Comparison of ENCODE assay signal across 8 cellular contexts in the genomic region with DNA sequence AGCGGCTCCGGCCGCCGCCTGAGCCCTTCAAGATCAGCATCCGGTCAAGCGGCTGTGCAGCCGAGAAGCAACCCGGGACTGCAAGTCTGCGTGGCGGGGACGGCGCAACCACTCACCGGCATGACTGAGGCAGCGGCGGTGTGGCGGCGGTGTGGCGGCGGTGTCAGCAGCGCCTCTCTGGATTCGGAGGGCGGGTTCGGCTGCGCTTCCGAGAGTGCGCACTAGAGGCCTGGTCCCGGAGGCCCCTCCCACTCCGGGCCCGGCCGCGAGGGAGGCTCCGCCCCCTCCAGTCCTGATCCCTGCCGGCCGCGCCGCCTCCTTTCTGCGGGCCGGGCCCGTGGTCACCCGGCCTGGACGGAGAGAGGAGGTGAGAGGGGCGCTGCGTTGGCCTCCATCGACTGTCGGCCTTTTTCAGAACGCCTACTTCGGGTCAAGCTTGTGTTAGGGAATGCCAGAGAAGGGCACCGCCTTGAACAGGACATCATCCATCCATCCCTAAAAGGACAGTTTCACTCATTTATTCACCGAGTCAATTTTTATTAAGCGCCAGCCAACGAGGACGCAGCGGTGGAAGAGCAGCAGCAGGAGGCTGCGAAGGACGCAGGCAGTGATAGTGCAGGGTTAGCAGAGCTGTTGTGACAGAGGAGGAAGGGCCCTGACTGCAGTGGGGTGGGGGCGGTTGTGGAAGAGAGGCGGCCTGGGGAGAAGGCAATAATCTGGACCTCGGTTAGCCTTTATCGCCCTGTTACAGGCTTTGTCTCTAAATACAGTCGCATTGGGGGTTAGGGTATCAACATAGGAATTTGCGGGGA. TPM values are rescaled to one million over a fixed set of nuclear protein-coding genes. Genes with fewer than 3 reads are reported as not detected.
DNase-seq lines count a peak whose midpoint lies in the region; ATAC-seq, FAIRE-seq and TF ChIP-seq lines count a peak whose summit lies in the region.

A gene with protein sequence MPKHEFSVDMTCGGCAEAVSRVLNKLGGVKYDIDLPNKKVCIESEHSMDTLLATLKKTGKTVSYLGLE (minus strand): TSS at position 202 of the 812 bp plus-strand sequence. CDS start 80 bp downstream, at position 122.

- peak within 1 kb of the TSS; percentile 93 for H3K4me3 Mint-ChIP-seq in activated naive CD4-positive, alpha-beta T cell treated with anti-CD3 and anti-CD28 coated beads, Interleukin-2, amount 50 U/mL, for 24 hours

- DNase-seq in GM03348 (ENCODE audit: low spot score) (peak; percentile 99), H54 (ENCODE audit: insufficient read length, low spot score) (peak; percentile 89), globus pallidus (ENCODE audit: low spot score) (peak; percentile 93), osteoblast (ENCODE audit: insufficient read length, low spot score, missing footprints) (peak; percentile 99), testis (peak; percentile 95)

- 2 to 5% methylated on average over 24 to 61 of the region's 61 CpGs for WGBS in testis, 2 donors

- H3K79me2 ChIP-seq in Loucy (ENCODE audit: insufficient read depth, low read length) (peaks cover 20% of the 10 kb centered on the region), osteoblast (ENCODE audit: insufficient read depth, low read length) (peaks cover 40% of the 10 kb centered on the region)

- peak within 1 kb of the TSS; percentile 93 for H3K9ac ChIP-seq in Loucy (ENCODE audit: low read depth, low read length, poor library complexity, severe bottlenecking)

- peak; percentile 98 for TF ChIP-seq POLR2A in H54 (IDR thresholded peaks at IDR 0.05; ENCODE audit: low read depth, low read length)
- TF ChIP-seq POLR2A in testis (IDR thresholded peaks at IDR 0.05): peak; percentile 75

- H2AFZ ChIP-seq in Loucy (ENCODE audit: low read length): peak within 1 kb of the TSS; percentile 90
- peak within 1 kb of the TSS; percentile 99 for H2AFZ ChIP-seq in osteoblast (ENCODE audit: low read length)

- H4K20me1 ChIP-seq in Loucy (ENCODE audit: insufficient read depth, low read length, poor library complexity, severe bottlenecking) (no peaks in the 10 kb centered on the region), osteoblast (ENCODE audit: insufficient read depth, low read length) (peaks cover 5% of the 10 kb centered on the region)

- H3K9me3 Mint-ChIP-seq in activated naive CD4-positive, alpha-beta T cell treated with anti-CD3 and anti-CD28 coated beads, Interleukin-2, amount 50 U/mL, for 24 hours: no peaks in the 10 kb centered on the region

- H3K4me1 ChIP-seq in Loucy (ENCODE audit: insufficient read depth, low read length, poor library complexity, severe bottlenecking): peaks cover 28% of the 10 kb centered on the region
- H3K4me1 ChIP-seq in osteoblast (ENCODE audit: insufficient read depth, low read length): peaks cover 12% of the 10 kb centered on the region
- peaks cover 7% of the 10 kb centered on the region for H3K4me1 ChIP-seq in testis

- TF ChIP-seq CTCF in Loucy (conservative IDR thresholded peaks at IDR 0.05; ENCODE audit: low read length) (no peak), osteoblast (IDR thresholded peaks at IDR 0.05; ENCODE audit: extremely low read depth, low read depth, low read length) (no peak), testis (IDR thresholded peaks at IDR 0.05) (peak in 2 of 3 experiments; percentile 31 to 45)

- no peaks in the 10 kb centered on the region for H3K9me2 ChIP-seq in Loucy (replicated peaks; ENCODE audit: low read depth, low read length)

- H3K9me3 ChIP-seq in Loucy (ENCODE audit: insufficient read depth, low read depth, low read length): no peaks in the 10 kb centered on the region
- H3K9me3 ChIP-seq in osteoblast (ENCODE audit: low read depth, low read length): no peaks in the 10 kb centered on the region
- no peaks in the 10 kb centered on the region for H3K9me3 ChIP-seq in testis

- H3K27me3 ChIP-seq in Loucy (ENCODE audit: insufficient read depth, low read length, poor library complexity, severe bottlenecking) (no peaks in the 10 kb centered on the region), osteoblast (ENCODE audit: insufficient read depth, low read length) (no peaks in the 10 kb centered on the region), testis (no peaks in the 10 kb centered on the region)

- H3K4me2 ChIP-seq in Loucy (ENCODE audit: low read depth, low read length, poor library complexity, severe bottlenecking): peak within 1 kb of the TSS; percentile 77
- H3K4me2 ChIP-seq in osteoblast (ENCODE audit: insufficient read depth, low read length): peak within 1 kb of the TSS; percentile 91

- H3K36me3 ChIP-seq in Loucy (ENCODE audit: insufficient read depth, low read length) (no peaks in the 10 kb centered on the region), osteoblast (ENCODE audit: insufficient read depth, low read length) (no peaks in the 10 kb centered on the region), testis (ENCODE audit: low read depth, missing control alignments) (no peaks in the 10 kb centered on the region)

- peak within 1 kb of the TSS; percentile 94 for H3K27ac Mint-ChIP-seq in activated naive CD4-positive, alpha-beta T cell treated with anti-CD3 and anti-CD28 coated beads, Interleukin-2, amount 50 U/mL, for 24 hours

- 0 out of 2 replicates have a peak, but pooled peaks cover 2% of the 10 kb centered on the region for H3F3A ChIP-seq in Loucy (ENCODE audit: low read depth)

- no peaks in the 10 kb centered on the region for H3K27me3 Mint-ChIP-seq in activated naive CD4-positive, alpha-beta T cell treated with anti-CD3 and anti-CD28 coated beads, Interleukin-2, amount 50 U/mL, for 24 hours

- H3K4me1 Mint-ChIP-seq in activated naive CD4-positive, alpha-beta T cell treated with anti-CD3 and anti-CD28 coated beads, Interleukin-2, amount 50 U/mL, for 24 hours: peaks cover 41% of the 10 kb centered on the region

- peak within 1 kb of the TSS; percentile 94 for H3K4me3 ChIP-seq in Loucy (ENCODE audit: low read length, poor library complexity, severe bottlenecking)
- H3K4me3 ChIP-seq in osteoblast (ENCODE audit: insufficient read depth, low read length): peak within 1 kb of the TSS; percentile 93
- peak within 1 kb of the TSS; percentile 78 to 91 for H3K4me3 ChIP-seq in testis

- FAIRE-seq in H54 (lab: Jason Lieb, UNC): no peak

- intact Hi-C loops in testis (cut with DNase I; ENCODE audit: low total_unique reads): no loop called here

- H3K27ac ChIP-seq in osteoblast (ENCODE audit: low read depth, low read length): peak within 1 kb of the TSS; percentile 78
- peak within 1 kb of the TSS; percentile 66 to 90 for H3K27ac ChIP-seq in testis

- peaks cover 2% of the 10 kb centered on the region for H3K36me3 Mint-ChIP-seq in activated naive CD4-positive, alpha-beta T cell treated with anti-CD3 and anti-CD28 coated beads, Interleukin-2, amount 50 U/mL, for 24 hours

- ATAC-seq in SK-N-SH treated with all-trans-retinoic acid at 6 μM for 48 hours: peak; percentile 99

TF ChIP-seq in SK-N-SH treated with all-trans-retinoic acid at 6 μM for 48 hours, 23 proteins besides CTCF, POLR2A, EP300 and RAD21:
- TF ChIP-seq ISL1 (CRISPR knock-in tag; IDR thresholded peaks at IDR 0.05) (no peak), PPARA (CRISPR knock-in tag; IDR thresholded peaks at IDR 0.05; ENCODE audit: borderline replicate concordance) (no peak), BACH2 (CRISPR knock-in tag; IDR thresholded peaks at IDR 0.05; ENCODE audit: borderline replicate concordance) (no peak), ESRRG (CRISPR knock-in tag; IDR thresholded peaks at IDR 0.05) (no peak), TCF4 (CRISPR knock-in tag; IDR thresholded peaks at IDR 0.05; ENCODE audit: borderline replicate concordance) (no peak), ZFP3 (CRISPR knock-in tag; IDR thresholded peaks at IDR 0.05) (no peak), TOX (CRISPR knock-in tag; IDR thresholded peaks at IDR 0.05; ENCODE audit: borderline replicate concordance) (no peak), ZNF70 (CRISPR knock-in tag; IDR thresholded peaks at IDR 0.05) (no peak; the same call in 1 of the 2 replicates), ZFP30 (CRISPR knock-in tag; IDR thresholded peaks at IDR 0.05) (no peak)
- TF ChIP-seq, protein P1, sequence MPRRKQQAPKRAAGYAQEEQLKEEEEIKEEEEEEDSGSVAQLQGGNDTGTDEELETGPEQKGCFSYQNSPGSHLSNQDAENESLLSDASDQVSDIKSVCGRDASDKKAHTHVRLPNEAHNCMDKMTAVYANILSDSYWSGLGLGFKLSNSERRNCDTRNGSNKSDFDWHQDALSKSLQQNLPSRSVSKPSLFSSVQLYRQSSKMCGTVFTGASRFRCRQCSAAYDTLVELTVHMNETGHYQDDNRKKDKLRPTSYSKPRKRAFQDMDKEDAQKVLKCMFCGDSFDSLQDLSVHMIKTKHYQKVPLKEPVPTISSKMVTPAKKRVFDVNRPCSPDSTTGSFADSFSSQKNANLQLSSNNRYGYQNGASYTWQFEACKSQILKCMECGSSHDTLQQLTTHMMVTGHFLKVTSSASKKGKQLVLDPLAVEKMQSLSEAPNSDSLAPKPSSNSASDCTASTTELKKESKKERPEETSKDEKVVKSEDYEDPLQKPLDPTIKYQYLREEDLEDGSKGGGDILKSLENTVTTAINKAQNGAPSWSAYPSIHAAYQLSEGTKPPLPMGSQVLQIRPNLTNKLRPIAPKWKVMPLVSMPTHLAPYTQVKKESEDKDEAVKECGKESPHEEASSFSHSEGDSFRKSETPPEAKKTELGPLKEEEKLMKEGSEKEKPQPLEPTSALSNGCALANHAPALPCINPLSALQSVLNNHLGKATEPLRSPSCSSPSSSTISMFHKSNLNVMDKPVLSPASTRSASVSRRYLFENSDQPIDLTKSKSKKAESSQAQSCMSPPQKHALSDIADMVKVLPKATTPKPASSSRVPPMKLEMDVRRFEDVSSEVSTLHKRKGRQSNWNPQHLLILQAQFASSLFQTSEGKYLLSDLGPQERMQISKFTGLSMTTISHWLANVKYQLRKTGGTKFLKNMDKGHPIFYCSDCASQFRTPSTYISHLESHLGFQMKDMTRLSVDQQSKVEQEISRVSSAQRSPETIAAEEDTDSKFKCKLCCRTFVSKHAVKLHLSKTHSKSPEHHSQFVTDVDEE (CRISPR knock-in tag; IDR thresholded peaks at IDR 0.05): no peak
- TF ChIP-seq, protein P2, sequence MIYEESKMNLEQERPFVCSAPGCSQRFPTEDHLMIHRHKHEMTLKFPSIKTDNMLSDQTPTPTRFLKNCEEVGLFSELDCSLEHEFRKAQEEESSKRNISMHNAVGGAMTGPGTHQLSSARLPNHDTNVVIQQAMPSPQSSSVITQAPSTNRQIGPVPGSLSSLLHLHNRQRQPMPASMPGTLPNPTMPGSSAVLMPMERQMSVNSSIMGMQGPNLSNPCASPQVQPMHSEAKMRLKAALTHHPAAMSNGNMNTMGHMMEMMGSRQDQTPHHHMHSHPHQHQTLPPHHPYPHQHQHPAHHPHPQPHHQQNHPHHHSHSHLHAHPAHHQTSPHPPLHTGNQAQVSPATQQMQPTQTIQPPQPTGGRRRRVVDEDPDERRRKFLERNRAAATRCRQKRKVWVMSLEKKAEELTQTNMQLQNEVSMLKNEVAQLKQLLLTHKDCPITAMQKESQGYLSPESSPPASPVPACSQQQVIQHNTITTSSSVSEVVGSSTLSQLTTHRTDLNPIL (CRISPR knock-in tag; IDR thresholded peaks at IDR 0.05; ENCODE audit: low read depth): no peak

RNA-seq across cellular contexts. Expression of the gene that starts here (rescaled TPM):
- total RNA-seq in osteoblast (52.8 and 54.2 TPM in 2 replicates), testis (100 to 1,000 TPM; 135 to 145 TPM)
- polyA plus RNA-seq in testis (ENCODE audit: insufficient read depth, low read depth, low replicate concordance): 115 TPM

Comparison
In these comparisons a context has a peak if more than half of its experiments do, and no peak if none do; other contexts are left out.
1. Peak in every context shown above with its lines: DNase-seq, ATAC-seq, H3K4me3 ChIP-seq and H3K27ac ChIP-seq.
2. CTCF ChIP-seq: peak in testis (2 of 3); none in Loucy (single experiment) and osteoblast (single experiment).